Comparison of ENCODE assay signal across 8 cellular contexts in genomic region chr2:113757059-113757657, GRCh38. TPM values are rescaled to one million over a fixed set of nuclear protein-coding genes. Genes with fewer than 3 reads are reported as not detected.
DNase-seq lines count a peak whose midpoint lies in the region; ATAC-seq and TF ChIP-seq lines count a peak whose summit lies in the region.

No MANE protein-coding gene starts in this region.

- H3K4me1 Mint-ChIP-seq in activated CD8-positive, alpha-beta T cell treated with anti-CD3 and anti-CD28 coated beads for 36 hours (ENCODE audit: low read depth): peaks cover 26% of the 10 kb centered on the region

- H3K79me2 ChIP-seq in SK-N-SH (ENCODE audit: insufficient read depth): peaks cover 52% of the 10 kb centered on the region

- H3K27ac ChIP-seq in SK-N-SH (ENCODE audit: low read depth in 2 of 2, low read length in 1 of 2): peak overlapping the region; percentile 78 to 93
- H3K27ac ChIP-seq in right atrium auricular region: peak overlapping the region; percentile 95 to 98
- peak overlapping the region; percentile 14 to 97 (median 95) for H3K27ac ChIP-seq in skin epidermis

- H3K36me3 ChIP-seq in SK-N-SH (replicated peaks in 1 of 2; ENCODE audit: control insufficient read depth in 1 of 2, insufficient read depth in 2 of 2, low read length in 1 of 2): peaks cover 5 to 13% of the 10 kb centered on the region in 2 experiments
- H3K36me3 ChIP-seq in right atrium auricular region: no peaks in the 10 kb centered on the region

- WGBS in SK-N-SH (ENCODE audit: low lambda C conversion rate): 17% methylated on average over 17 of the region's 17 CpGs

- peaks cover 9% of the 10 kb centered on the region for H3K36me3 Mint-ChIP-seq in activated CD8-positive, alpha-beta T cell treated with anti-CD3 and anti-CD28 coated beads for 36 hours (ENCODE audit: low read depth)

- TF ChIP-seq RAD21 in SK-N-SH (IDR thresholded peaks at IDR 0.05; ENCODE audit: low read length): no peak

- no peaks in the 10 kb centered on the region for H3K9me2 ChIP-seq in SK-N-SH

- H3K4me1 ChIP-seq in SK-N-SH (ENCODE audit: control insufficient read depth in 1 of 2, insufficient read depth in 2 of 2, low read depth in 1 of 2, low read length in 1 of 2): peaks cover 0 to 17% of the 10 kb centered on the region in 2 experiments; a peak in 3 of 4 replicates
- peaks cover 0 to 24% of the 10 kb centered on the region in 2 donors for H3K4me1 ChIP-seq in right atrium auricular region

- peak overlapping the region; percentile 100 for H3K27ac Mint-ChIP-seq in activated CD8-positive, alpha-beta T cell treated with anti-CD3 and anti-CD28 coated beads for 36 hours

- H4K20me1 ChIP-seq in SK-N-SH (ENCODE audit: insufficient read depth): peaks cover 9% of the 10 kb centered on the region; the same call in 1 of the 2 replicates

- peak overlapping the region; percentile 94 to 99 for H3K4me3 ChIP-seq in SK-N-SH (ENCODE audit: low read depth in 2 of 2, low read length in 1 of 2)
- peak overlapping the region; percentile 87 to 95 for H3K4me3 ChIP-seq in right atrium auricular region
- peak overlapping the region; percentile 69 to 100 (median 93) for H3K4me3 ChIP-seq in skin epidermis

- peak overlapping the region; percentile 63 for H2AFZ ChIP-seq in SK-N-SH (ENCODE audit: low read depth)

- H3K27me3 ChIP-seq in SK-N-SH (ENCODE audit: insufficient read depth) (no peaks in the 10 kb centered on the region), right atrium auricular region (no peaks in the 10 kb centered on the region)

- in situ Hi-C loops in G401 (cut with HindIII; ENCODE audit: low sequenced_read_pairs): no loop called here

- peak overlapping the region; percentile 97 for H3K4me3 Mint-ChIP-seq in activated CD8-positive, alpha-beta T cell treated with anti-CD3 and anti-CD28 coated beads for 36 hours

- peak overlapping the region; percentile 89 for H3K4me2 ChIP-seq in SK-N-SH

- peak overlapping the region; percentile 92 for H3K9ac ChIP-seq in SK-N-SH

- no peak for DNase-seq in SK-N-SH
- DNase-seq in activated CD8-positive, alpha-beta T cell treated with anti-CD3 and anti-CD28 coated beads for 36 hours: peak; percentile 2
- DNase-seq in right atrium auricular region (ENCODE audit: low spot score): no peak
- no peak for DNase-seq in G401 (ENCODE audit: low spot score)
- DNase-seq in SKM-1 (lab: John Stamatoyannopoulos, UW; ENCODE audit: unreplicated experiment): no peak

- TF ChIP-seq CTCF in SK-N-SH (IDR thresholded peaks at IDR 0.05) (no peak), right atrium auricular region (IDR thresholded peaks at IDR 0.05) (no peak)
- no peak for TF ChIP-seq CTCF in activated CD8-positive, alpha-beta T cell treated with anti-CD3 and anti-CD28 coated beads for 36 hours (IDR thresholded peaks at IDR 0.05)

- ATAC-seq in SK-N-SH treated with all-trans-retinoic acid at 6 μM for 48 hours (no peak; the same call in 2 of the 3 replicates), HG02885 (IDR thresholded peaks at IDR 0.05; ENCODE audit: poor library complexity, unreplicated experiment) (no peak)
- peak; percentile 12 for ATAC-seq in activated CD8-positive, alpha-beta T cell treated with anti-CD3 and anti-CD28 coated beads for 36 hours

- CTCF ChIA-PET in SK-N-SH (lab: Yijun Ruan, JAX): interaction anchor here (1.2 to 1.5 kb wide), 2 partner anchors 9 to 68 kb away, joined by 3 to 5 read pairs; no protein-coding TSS in a partner anchor
- CTCF ChIA-PET in activated CD8-positive, alpha-beta T cell treated with anti-CD3 and anti-CD28 coated beads for 36 hours (lab: Charles Lee): interaction anchor here (0.6 to 2.0 kb wide), 12 partner anchors 10 to 223 kb away, joined by 3 to 8 read pairs (median 4); partner anchors contain the start of gene ACTR3

- TF ChIP-seq EP300 in SK-N-SH (IDR thresholded peaks at IDR 0.05; ENCODE audit: borderline replicate concordance in 1 of 2, low read depth in 1 of 2, low read length in 1 of 2): no peak

- H3K9me3 ChIP-seq in SK-N-SH (no peaks in the 10 kb centered on the region), right atrium auricular region (no peaks in the 10 kb centered on the region)

- intact Hi-C loops in activated CD8-positive, alpha-beta T cell treated with anti-CD3 and anti-CD28 coated beads for 36 hours (cut with micrococcal nuclease): loop anchor here (5.0 kb wide), 1 partner anchor 130 kb away; no protein-coding TSS in a partner anchor

- H3F3A ChIP-seq in SK-N-SH (replicated peaks; ENCODE audit: insufficient read depth): peaks cover 24% of the 10 kb centered on the region

- POLR2A ChIA-PET in SK-N-SH (lab: Yijun Ruan, JAX): interaction anchor here (0.9 to 1.3 kb wide), 5 partner anchors 40 to 139 kb away, joined by 3 to 6 read pairs (median 3); partner anchors contain the start of gene ACTR3
- POLR2A ChIA-PET in activated CD8-positive, alpha-beta T cell treated with anti-CD3 and anti-CD28 coated beads for 36 hours (lab: Charles Lee): interaction anchor here (0.7 to 2.0 kb wide), 18 partner anchors 10 to 188 kb away, joined by 3 to 7 read pairs (median 3); partner anchors contain the start of gene ACTR3

- H3K9me3 Mint-ChIP-seq in activated CD8-positive, alpha-beta T cell treated with anti-CD3 and anti-CD28 coated beads for 36 hours: no peaks in the 10 kb centered on the region

- no peaks in the 10 kb centered on the region for H3K27me3 Mint-ChIP-seq in activated CD8-positive, alpha-beta T cell treated with anti-CD3 and anti-CD28 coated beads for 36 hours

TF ChIP-seq in SK-N-SH, 30 proteins besides CTCF, POLR2A, EP300 and RAD21:
- TF ChIP-seq JUND (IDR thresholded peaks at IDR 0.05) (no peak), FOSL2 (IDR thresholded peaks at IDR 0.05; ENCODE audit: borderline replicate concordance, low read depth) (no peak), FOXM1 (IDR thresholded peaks at IDR 0.05; ENCODE audit: low read depth) (no peak), NRF1 (IDR thresholded peaks at IDR 0.05; ENCODE audit: low read depth, low read length) (no peak), TAF1 (IDR thresholded peaks at IDR 0.05; ENCODE audit: borderline replicate concordance, low read depth, low read length) (no peak), TEAD4 (IDR thresholded peaks at IDR 0.05; ENCODE audit: borderline replicate concordance, insufficient read depth) (no peak)

TF ChIP-seq in SK-N-SH treated with all-trans-retinoic acid at 6 μM for 48 hours, 23 proteins besides CTCF, POLR2A, EP300 and RAD21 (continues in another document):
- TF ChIP-seq PPARA (CRISPR knock-in tag; IDR thresholded peaks at IDR 0.05; ENCODE audit: borderline replicate concordance) (no peak), POU6F1 (CRISPR knock-in tag; IDR thresholded peaks at IDR 0.05; ENCODE audit: borderline replicate concordance, low read depth) (no peak), OSR1 (CRISPR knock-in tag; IDR thresholded peaks at IDR 0.05) (no peak), CSDC2 (CRISPR knock-in tag; IDR thresholded peaks at IDR 0.05) (no peak), ISL1 (CRISPR knock-in tag; IDR thresholded peaks at IDR 0.05) (no peak), ZFP30 (CRISPR knock-in tag; IDR thresholded peaks at IDR 0.05) (no peak), ZNF8 (CRISPR knock-in tag; IDR thresholded peaks at IDR 0.05) (no peak), SNAI2 (CRISPR knock-in tag; IDR thresholded peaks at IDR 0.05) (no peak), TSHZ2 (CRISPR knock-in tag; IDR thresholded peaks at IDR 0.05) (no peak), ESRRG (CRISPR knock-in tag; IDR thresholded peaks at IDR 0.05) (no peak), ZFP3 (CRISPR knock-in tag; IDR thresholded peaks at IDR 0.05) (no peak), TOX (CRISPR knock-in tag; IDR thresholded peaks at IDR 0.05; ENCODE audit: borderline replicate concordance) (no peak), GLIS3 (CRISPR knock-in tag; IDR thresholded peaks at IDR 0.05) (no peak)

RNA-seq across cellular contexts. Expression of gene SLC35F5, which starts 0.7 kb away (rescaled TPM):
- 16.8 and 26.7 TPM in 2 replicates for polyA plus RNA-seq in SK-N-SH (2012; rRNA removed)
- polyA plus RNA-seq in SK-N-SH (2012; cell fraction: cytosol; rRNA removed): 26.2 and 26.5 TPM in 2 replicates
- 11.1 and 25.7 TPM in 2 replicates for polyA plus RNA-seq in SK-N-SH (2012; cell fraction: nucleus; rRNA removed)
- total RNA-seq in activated CD8-positive, alpha-beta T cell treated with anti-CD3 and anti-CD28 coated beads for 36 hours: 10 to 100 TPM; 17.9 to 18.9 TPM
- 10 to 100 TPM; 38.7 to 54.3 TPM for total RNA-seq in right atrium auricular region
- 57.5 and 116 TPM in 2 replicates for total RNA-seq in G401 (2014; rRNA removed; shearing (Covaris generic))
